18 cellular contexts compared by ENCODE assay signal in the genomic region with DNA sequence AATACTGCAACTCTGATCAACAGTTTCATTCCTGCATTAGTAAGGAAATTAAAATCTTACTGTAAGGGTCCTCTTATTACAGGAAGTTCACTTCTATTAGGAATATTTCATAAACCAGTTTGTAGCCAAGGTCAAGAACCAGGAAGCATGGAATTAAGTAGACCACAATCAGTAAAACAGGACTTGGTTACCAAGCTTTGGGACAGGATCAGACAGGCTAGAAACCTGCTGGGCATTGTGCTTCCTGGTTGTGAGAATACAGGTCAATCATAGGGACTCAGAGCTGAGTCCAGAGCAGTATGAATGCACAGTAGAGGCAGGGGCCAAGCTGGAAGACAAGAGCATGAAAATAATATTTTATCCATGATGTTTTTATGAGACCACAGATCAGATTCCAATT.
"Had no signal": no experiment of that assay in that cellular context is flagged by ENCODE, and none has a peak within 500 bp of the region (broad histone marks: within the 10 kb centered on the region; RNA-seq: fewer than 3 reads in every experiment).

No MANE protein-coding gene starts in this region.

- H3K27ac ChIP-seq: ascending aorta, hepatocyte, prostate gland, skin epidermis had no signal

- H3K36me3 ChIP-seq: ascending aorta, breast epithelium, prostate gland, transverse colon had no signal

- ATAC-seq: activated CD4-positive, CD25-positive, alpha-beta regulatory T cell treated with anti-CD3 and anti-CD28 coated beads, Interleukin-2, amount 50 U/mL, for 24 hours; effector memory CD8-positive, alpha-beta T cell; right cardiac atrium; T-cell had no signal

- DNase-seq: activated CD4-positive, alpha-beta T cell treated with anti-CD3 and anti-CD28 coated beads, Interleukin-2, amount 50 U/mL, for 4 hours; activated naive CD4-positive, alpha-beta T cell treated with anti-CD3 and anti-CD28 coated beads for 36 hours; dermis blood vessel endothelial cell; effector memory CD8-positive, alpha-beta T cell; right cardiac atrium; stimulated activated CD4-positive, alpha-beta T cell treated with anti-CD3 and anti-CD28 coated beads, Interleukin-15, amount 100 ng/mL, for 24 hours; stimulated activated CD4-positive, alpha-beta T cell treated with anti-CD3 and anti-CD28 coated beads, Interleukin-4, amount 100 ng/mL, for 4 hours; stimulated activated CD8-positive, alpha-beta memory T cell treated with anti-CD3 and anti-CD28 coated beads, Interleukin-4, amount 100 ng/mL, for 48 hours; stimulated activated naive CD4-positive, alpha-beta T cell treated with Interleukin-2 at 50 U/mL for 16 hours; T-cell; T1000; transverse colon had no signal

- H3K4me3 ChIP-seq: ascending aorta, breast epithelium, hepatocyte, prostate gland, skin epidermis, transverse colon had no signal

- H3K9me3 ChIP-seq: ascending aorta, breast epithelium, prostate gland, transverse colon had no signal

- H3K4me1 ChIP-seq: ascending aorta had no signal

- H3K27me3 ChIP-seq: ascending aorta, breast epithelium, hepatocyte, transverse colon had no signal
